Comparison of ENCODE assay signal across 10 cellular contexts in the genomic region with DNA sequence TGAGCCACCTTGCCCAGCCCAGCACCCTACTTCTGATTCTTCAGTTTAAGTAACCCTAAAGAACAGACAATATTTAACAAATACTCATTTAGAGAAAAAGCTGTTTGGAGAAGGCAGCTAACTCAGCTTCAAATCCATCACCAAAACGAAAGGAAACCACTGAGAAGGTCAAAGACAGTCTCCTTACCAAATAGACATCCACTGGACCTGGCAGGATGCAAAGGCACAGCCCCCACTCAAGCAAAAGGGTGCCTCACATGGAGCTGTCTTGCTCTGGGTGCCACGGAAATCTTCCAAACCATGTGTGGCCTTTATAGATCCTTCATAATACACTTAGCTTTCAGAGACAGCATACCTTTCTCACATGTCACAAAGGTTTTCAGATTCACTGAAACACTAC.
A peak's percentile ranks its signal among the peaks of the same experiment; 100 is the strongest.
DNase-seq lines count a peak whose midpoint lies in the region; ATAC-seq and TF ChIP-seq lines count a peak whose summit lies in the region.
"Had no signal": no experiment of that assay in that cellular context is flagged by ENCODE, and none has a peak within 500 bp of the region (broad histone marks: within the 10 kb centered on the region; RNA-seq: fewer than 3 reads in every experiment).

No MANE protein-coding gene starts in this region.

- H3K9me3 ChIP-seq in cardiac muscle cell (ENCODE audit: low read depth), result no peaks in the 10 kb centered on the region
- H3K9me3 ChIP-seq: body of pancreas had no signal

- peaks cover 9% of the 10 kb centered on the region for H3K4me1 ChIP-seq in cardiac muscle cell (ENCODE audit: low read depth)

- no peak overlapping the region for H3K4me3 ChIP-seq in cardiac muscle cell
- H3K4me3 ChIP-seq: body of pancreas had no signal

- DNase-seq in cardiac muscle cell (ENCODE audit: low read depth in 1 of 2, low spot score in 1 of 2), result no peak
- no peak for DNase-seq in left cardiac atrium
- DNase-seq in activated T-helper 1 cell treated with anti-CD3 and anti-CD28 coated beads, Interleukin-12 subunit alpha, Interleukin-12 subunit beta, Interleukin-2, Interleukin-4 antibody, amounts not matched to agents 30 ng/mL and 10 ng/mL and 1 ng/mL, durations not matched to agents 14 hours and 24 hours and 36 hours (ENCODE audit: low spot score), result no peak
- DNase-seq in immature natural killer cell, result no peak
- no peak for DNase-seq in stimulated activated CD4-positive, alpha-beta T cell treated with anti-CD3 and anti-CD28 coated beads, Interleukin-15, amount 100 ng/mL, for 24 hours
- DNase-seq in T1000 (lab: John Stamatoyannopoulos, UW), result no peak
- DNase-seq: activated CD8-positive, alpha-beta memory T cell treated with anti-CD3 and anti-CD28 coated beads, Interleukin-2, amount 50 U/mL, for 4 hours; body of pancreas had no signal

- H3K9me3 Mint-ChIP-seq in activated T-helper 1 cell treated with anti-CD3 and anti-CD28 coated beads, Interleukin-12 subunit alpha, Interleukin-12 subunit beta, Interleukin-2, Interleukin-4 antibody, amounts not matched to agents 30 ng/mL and 10 ng/mL and 1 ng/mL, durations not matched to agents 14 hours and 24 hours and 36 hours, result no peaks in the 10 kb centered on the region
- H3K9me3 Mint-ChIP-seq in immature natural killer cell, result no peaks in the 10 kb centered on the region

- peak overlapping the region; percentile 87 for H3K27ac Mint-ChIP-seq in activated T-helper 1 cell treated with anti-CD3 and anti-CD28 coated beads, Interleukin-12 subunit alpha, Interleukin-12 subunit beta, Interleukin-2, Interleukin-4 antibody, amounts not matched to agents 30 ng/mL and 10 ng/mL and 1 ng/mL, durations not matched to agents 14 hours and 24 hours and 36 hours
- H3K27ac Mint-ChIP-seq in immature natural killer cell, result peak overlapping the region; percentile 25 to 98 (median 94)

- ATAC-seq in left cardiac atrium, result no peak
- ATAC-seq in HG03442 (IDR thresholded peaks at IDR 0.05; ENCODE audit: unreplicated experiment), result no peak
- ATAC-seq: body of pancreas had no signal

- no peak for TF ChIP-seq CTCF in cardiac muscle cell (IDR thresholded peaks at IDR 0.05; ENCODE audit: low read depth, low read length)

- H3K36me3 ChIP-seq in cardiac muscle cell, result peaks cover 7% of the 10 kb centered on the region

- H3K36me3 Mint-ChIP-seq in activated T-helper 1 cell treated with anti-CD3 and anti-CD28 coated beads, Interleukin-12 subunit alpha, Interleukin-12 subunit beta, Interleukin-2, Interleukin-4 antibody, amounts not matched to agents 30 ng/mL and 10 ng/mL and 1 ng/mL, durations not matched to agents 14 hours and 24 hours and 36 hours (ENCODE audit: low read depth), result peaks cover 16% of the 10 kb centered on the region
- H3K36me3 Mint-ChIP-seq in immature natural killer cell, result peaks cover 6 to 12% (median 10%) of the 10 kb centered on the region in 3 donors

- no peaks in the 10 kb centered on the region for H3K27me3 ChIP-seq in cardiac muscle cell
- H3K27me3 ChIP-seq: body of pancreas had no signal

- H3K4me3 Mint-ChIP-seq in activated T-helper 1 cell treated with anti-CD3 and anti-CD28 coated beads, Interleukin-12 subunit alpha, Interleukin-12 subunit beta, Interleukin-2, Interleukin-4 antibody, amounts not matched to agents 30 ng/mL and 10 ng/mL and 1 ng/mL, durations not matched to agents 14 hours and 24 hours and 36 hours, result no peak overlapping the region
- H3K4me3 Mint-ChIP-seq in immature natural killer cell, result peak overlapping the region in 4 of 5 donors; percentile 72 to 82 (median 75)

- intact Hi-C loops in left cardiac atrium (cut with DNase I), result no loop called here
- intact Hi-C loops in activated T-helper 1 cell treated with anti-CD3 and anti-CD28 coated beads, Interleukin-12 subunit alpha, Interleukin-12 subunit beta, Interleukin-2, Interleukin-4 antibody, amounts not matched to agents 30 ng/mL and 10 ng/mL and 1 ng/mL, durations not matched to agents 14 hours and 24 hours and 36 hours (cut with micrococcal nuclease), result loop anchor here (1.0 kb wide), 1 partner anchor 12 kb away; no protein-coding TSS in a partner anchor

- H3K4me1 Mint-ChIP-seq in activated T-helper 1 cell treated with anti-CD3 and anti-CD28 coated beads, Interleukin-12 subunit alpha, Interleukin-12 subunit beta, Interleukin-2, Interleukin-4 antibody, amounts not matched to agents 30 ng/mL and 10 ng/mL and 1 ng/mL, durations not matched to agents 14 hours and 24 hours and 36 hours (ENCODE audit: low read depth), result peaks cover 61% of the 10 kb centered on the region
- H3K4me1 Mint-ChIP-seq in immature natural killer cell, result peaks cover 36 to 51% of the 10 kb centered on the region in 2 donors

- H3K27ac ChIP-seq in cardiac muscle cell, result peak overlapping the region; percentile 67
- H3K27ac ChIP-seq in temporal lobe (ENCODE audit: low read depth, low read length), result peak overlapping the region; percentile 11

- peaks cover 1% of the 10 kb centered on the region for H3K27me3 Mint-ChIP-seq in activated T-helper 1 cell treated with anti-CD3 and anti-CD28 coated beads, Interleukin-12 subunit alpha, Interleukin-12 subunit beta, Interleukin-2, Interleukin-4 antibody, amounts not matched to agents 30 ng/mL and 10 ng/mL and 1 ng/mL, durations not matched to agents 14 hours and 24 hours and 36 hours (ENCODE audit: insufficient read depth)
- peaks cover 0 to 2% (median 0%) of the 10 kb centered on the region in 3 donors for H3K27me3 Mint-ChIP-seq in immature natural killer cell (ENCODE audit: low read depth in 3 of 3)
